Comparison of ENCODE assay signal across 25 cellular contexts in the genomic region with DNA sequence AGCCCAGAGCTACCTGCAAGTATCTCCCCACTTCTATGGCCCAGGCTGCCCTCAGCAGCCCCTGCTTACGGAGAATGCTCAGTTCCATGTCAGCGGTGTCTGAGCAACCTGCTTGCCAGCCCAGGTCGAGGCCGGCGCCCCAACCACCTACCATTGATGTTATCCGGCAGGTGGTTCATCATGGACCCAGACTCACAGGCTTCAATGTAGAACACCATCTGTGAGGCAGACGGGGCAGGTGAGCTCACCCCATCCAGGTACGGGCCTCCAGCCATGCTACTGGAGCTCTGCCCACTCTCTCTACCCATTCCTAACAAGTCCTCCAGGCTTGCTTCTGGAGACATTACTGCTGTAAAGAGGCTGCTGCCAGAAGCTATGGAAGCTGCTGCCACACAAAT.
"Had no signal": no experiment of that assay in that cellular context is flagged by ENCODE, and none has a peak within 500 bp of the region (broad histone marks: within the 10 kb centered on the region; RNA-seq: fewer than 3 reads in every experiment).

No MANE protein-coding gene starts in this region.

- DNase-seq: kidney glomerular epithelial cell; left colon; left lung; mesendoderm; naive B cell; natural killer cell; nephron progenitor cell; ovary; right lobe of liver; stimulated activated CD4-positive, alpha-beta T cell treated with anti-CD3 and anti-CD28 coated beads, Interleukin-12 subunit alpha, Interleukin-12 subunit beta, amount 100 ng/mL, for 4 hours; stimulated activated CD4-positive, alpha-beta T cell treated with anti-CD3 and anti-CD28 coated beads, Interleukin-15, amount 100 ng/mL, for 24 hours; stimulated activated CD4-positive, alpha-beta T cell treated with anti-CD3 and anti-CD28 coated beads, Interleukin-2, amount 100 ng/mL, for 24 hours; stimulated activated CD4-positive, alpha-beta T cell treated with anti-CD3 and anti-CD28 coated beads, Interleukin-4, amount 100 ng/mL, for 1 hour; stimulated activated naive B cell treated with anti-CD40 and anti-IgM and Interleukin-4, amounts not matched to agents 10 μg/mL and 1 μg/mL and 100 μg/mL, for 72 hours; stimulated activated naive CD8-positive, alpha-beta T cell treated with anti-CD3 and anti-CD28 coated beads, Interleukin-15, Interleukin-2, amounts not matched to agents 100 U/mL and 50 U/mL, for 24 hours; stomach; tibial artery; trophoblast cell; upper lobe of right lung had no signal

- ATAC-seq: left colon; left lung; natural killer cell; right lobe of liver; stimulated activated naive B cell treated with anti-CD40 and anti-IgM and Interleukin-4, amounts not matched to agents 10 μg/mL and 1 μg/mL and 100 μg/mL, for 72 hours; stimulated activated naive CD8-positive, alpha-beta T cell treated with anti-CD3 and anti-CD28 coated beads, Interleukin-15, Interleukin-2, amounts not matched to agents 100 U/mL and 50 U/mL, for 24 hours; upper lobe of right lung had no signal

- H3K27ac ChIP-seq: left lung, neural progenitor cell, neutrophil, ovary, right atrium auricular region, right lobe of liver, stomach, thoracic aorta, tibial artery, upper lobe of right lung had no signal

- H3K27me3 ChIP-seq: left lung, neural progenitor cell, neutrophil, ovary, right atrium auricular region, right lobe of liver, stomach, tibial artery, upper lobe of right lung had no signal

- FAIRE-seq: keratinocyte, urothelium cell line had no signal
